ENCODE assay signal across 23 cellular contexts in genomic region chr10:48749254-48749787, GRCh38.
"Had no signal": no experiment of that assay in that cellular context is flagged by ENCODE, and none has a peak within 500 bp of the region (broad histone marks: within the 10 kb centered on the region; RNA-seq: fewer than 3 reads in every experiment).

No MANE protein-coding gene starts in this region.

- H3K27me3 ChIP-seq: cardiac muscle cell, ovary, transverse colon, uterus had no signal

- H3K4me3 Mint-ChIP-seq: activated CD4-positive, alpha-beta T cell treated with anti-CD3 and anti-CD28 coated beads for 36 hours; activated naive CD4-positive, alpha-beta T cell treated with anti-CD3 and anti-CD28 coated beads, Interleukin-2, amount 10 ng/mL, durations not matched to agents 7 days and 5 days; immature natural killer cell; naive thymus-derived CD4-positive, alpha-beta T cell; T-helper 17 cell had no signal

- H3K27ac Mint-ChIP-seq: activated CD4-positive, alpha-beta T cell treated with anti-CD3 and anti-CD28 coated beads for 36 hours; activated naive CD4-positive, alpha-beta T cell treated with anti-CD3 and anti-CD28 coated beads, Interleukin-2, amount 10 ng/mL, durations not matched to agents 7 days and 5 days; immature natural killer cell; naive thymus-derived CD4-positive, alpha-beta T cell; T-helper 17 cell had no signal

- H3K4me3 ChIP-seq: cardiac muscle cell, hepatocyte, lower lobe of right lung, ovary, psoas muscle, transverse colon, uterus had no signal

- H3K36me3 ChIP-seq: cardiac muscle cell, lower lobe of right lung, ovary, transverse colon, uterus had no signal

- H3K27ac ChIP-seq: cardiac muscle cell, hepatocyte, lower lobe of right lung, ovary, psoas muscle, transverse colon, uterus had no signal

- H2AFZ ChIP-seq: hepatocyte had no signal

- DNase-seq: activated B cell treated with CpG ODN at 0.5 μM for 24 hours; activated CD4-positive, alpha-beta T cell treated with anti-CD3 and anti-CD28 coated beads for 36 hours; activated CD4-positive, alpha-beta T cell treated with anti-CD3 and anti-CD28 coated beads, Interleukin-2, amount 50 U/mL, for 4 hours; activated effector memory CD4-positive, alpha-beta T cell treated with anti-CD3 and anti-CD28 coated beads, Interleukin-2, amount 50 U/mL, for 16 hours; activated naive CD4-positive, alpha-beta T cell treated with anti-CD3 and anti-CD28 coated beads, Interleukin-2, amount 10 ng/mL, durations not matched to agents 7 days and 5 days; activated T-cell treated with anti-CD3 and anti-CD28 coated beads for 4 hours; amygdala; effector CD8-positive, alpha-beta T cell; foreskin melanocyte; glutamatergic neuron; immature natural killer cell; naive thymus-derived CD4-positive, alpha-beta T cell; ovary; psoas muscle; right cardiac atrium; stimulated activated CD4-positive, alpha-beta T cell treated with anti-CD3 and anti-CD28 coated beads, Interleukin-1b, Interleukin-23, amount 100 ng/mL, for 48 hours; T-helper 17 cell; transverse colon; uterus had no signal

- H3K4me2 ChIP-seq: hepatocyte had no signal

- H3K36me3 Mint-ChIP-seq: activated naive CD4-positive, alpha-beta T cell treated with anti-CD3 and anti-CD28 coated beads, Interleukin-2, amount 10 ng/mL, durations not matched to agents 7 days and 5 days; immature natural killer cell had no signal

- H3K9me3 ChIP-seq: lower lobe of right lung, ovary, psoas muscle, transverse colon, uterus had no signal

- H3K79me2 ChIP-seq: hepatocyte had no signal

- H3K9me3 Mint-ChIP-seq: activated naive CD4-positive, alpha-beta T cell treated with anti-CD3 and anti-CD28 coated beads, Interleukin-2, amount 10 ng/mL, durations not matched to agents 7 days and 5 days had no signal

- H3K4me1 ChIP-seq: psoas muscle, transverse colon, uterus had no signal

- H3K27me3 Mint-ChIP-seq: activated B cell treated with CpG ODN at 0.5 μM for 24 hours; activated CD4-positive, alpha-beta T cell treated with anti-CD3 and anti-CD28 coated beads for 36 hours; activated naive CD4-positive, alpha-beta T cell treated with anti-CD3 and anti-CD28 coated beads, Interleukin-2, amount 10 ng/mL, durations not matched to agents 7 days and 5 days had no signal

- H3K4me1 Mint-ChIP-seq: activated CD4-positive, alpha-beta T cell treated with anti-CD3 and anti-CD28 coated beads for 36 hours; activated naive CD4-positive, alpha-beta T cell treated with anti-CD3 and anti-CD28 coated beads, Interleukin-2, amount 10 ng/mL, durations not matched to agents 7 days and 5 days; immature natural killer cell; naive thymus-derived CD4-positive, alpha-beta T cell; T-helper 17 cell had no signal

- ATAC-seq: activated CD4-positive, alpha-beta T cell treated with anti-CD3 and anti-CD28 coated beads for 36 hours; left lobe of liver; naive thymus-derived CD4-positive, alpha-beta T cell; psoas muscle; right cardiac atrium; T-helper 17 cell had no signal
